ENCODE assay signal across 12 cellular contexts in genomic region chr16:76976101-76976500, GRCh38.
DNase-seq lines count a peak whose midpoint lies in the region; ATAC-seq and TF ChIP-seq lines count a peak whose summit lies in the region.
"Had no signal": no experiment of that assay in that cellular context is flagged by ENCODE, and none has a peak within 500 bp of the region (broad histone marks: within the 10 kb centered on the region; RNA-seq: fewer than 3 reads in every experiment).

No MANE protein-coding gene starts in this region.

- peak; percentile 98 for ATAC-seq in GM18505 (IDR thresholded peaks at IDR 0.05; ENCODE audit: unreplicated experiment)
- peak; percentile 85 for ATAC-seq in GM19452 (IDR thresholded peaks at IDR 0.05; ENCODE audit: unreplicated experiment)
- peak; percentile 94 for ATAC-seq in HG02973 (IDR thresholded peaks at IDR 0.05; ENCODE audit: unreplicated experiment)
- no peak for ATAC-seq in HG03108 (IDR thresholded peaks at IDR 0.05; ENCODE audit: unreplicated experiment)

- DNase-seq in NAMALWA (ENCODE audit: low spot score) (peak; percentile 61), SIG-M5 (lab: John Stamatoyannopoulos, UW) (no peak), head of caudate nucleus (no peak)
- no peak for DNase-seq in activated CD4-positive, alpha-beta T cell treated with anti-CD3 and anti-CD28 coated beads, Interleukin-2, amount 50 U/mL, for 4 hours
- DNase-seq: cortex of kidney, foreskin melanocyte, NCI-H2029, trophoblast cell had no signal

- intact Hi-C loops in head of caudate nucleus (cut with DNase I): no loop called here

- no peak for TF ChIP-seq POLR2A in GM18505 (IDR thresholded peaks at IDR 0.05; ENCODE audit: borderline replicate concordance, extremely low read depth, insufficient read depth, insufficient read length)
